ENCODE assay signal across 19 cellular contexts in genomic region chr22:47780281-47780875, GRCh38.
A peak's percentile ranks its signal among the peaks of the same experiment; 100 is the strongest.
DNase-seq lines count a peak whose midpoint lies in the region; ATAC-seq and TF ChIP-seq lines count a peak whose summit lies in the region.
"Had no signal": no experiment of that assay in that cellular context is flagged by ENCODE, and none has a peak within 500 bp of the region (broad histone marks: within the 10 kb centered on the region; RNA-seq: fewer than 3 reads in every experiment).

No MANE protein-coding gene starts in this region.

- ATAC-seq in HG02852 (IDR thresholded peaks at IDR 0.05; ENCODE audit: unreplicated experiment) = no peak
- no peak for ATAC-seq in heart right ventricle
- ATAC-seq: GM23338, HCT116 had no signal

- no peaks in the 10 kb centered on the region for H3K36me3 ChIP-seq in WERI-Rb-1
- H3K36me3 ChIP-seq in heart right ventricle = no peaks in the 10 kb centered on the region
- H3K36me3 ChIP-seq: BE2C had no signal

- intact Hi-C loops in dorsolateral prefrontal cortex (cut with DNase I) = no loop called here
- intact Hi-C loops in posterior vena cava (cut with DNase I) = no loop called here
- intact Hi-C loops in heart right ventricle (cut with DNase I) = no loop called here

- no peak for DNase-seq in WERI-Rb-1
- no peak for DNase-seq in dorsolateral prefrontal cortex
- peak; percentile 28 for DNase-seq in islet precursor cell
- peak; percentile 43 for DNase-seq in posterior vena cava (ENCODE audit: low spot score)
- no peak for DNase-seq in D341Med (ENCODE audit: low spot score)
- DNase-seq in heart right ventricle = no peak
- DNase-seq: ACHN; BE2C; C1 segment of cervical spinal cord; Caco-2; CD4-positive, alpha-beta T cell; DMS153; DMS79; GF-D8; H7; HFFc6 had no signal

- H3K9me3 ChIP-seq in WERI-Rb-1 (ENCODE audit: severe bottlenecking) = peaks cover 4% of the 10 kb centered on the region
- peaks cover 0 to 10% (median 0%) of the 10 kb centered on the region in 11 donors for H3K9me3 ChIP-seq in heart right ventricle
- H3K9me3 ChIP-seq: Caco-2 had no signal

- H3K27me3 ChIP-seq in WERI-Rb-1 (ENCODE audit: insufficient read depth, low read depth, severe bottlenecking) (no peaks in the 10 kb centered on the region), dorsolateral prefrontal cortex (peaks cover 0 to 7% (median 0%) of the 10 kb centered on the region in 45 donors), heart right ventricle (peaks cover 0 to 35% (median 16%) of the 10 kb centered on the region in 7 donors)
- H3K27me3 ChIP-seq: BE2C had no signal

- no peaks in the 10 kb centered on the region for H3K4me1 ChIP-seq in heart right ventricle
- H3K4me1 ChIP-seq: BE2C, Caco-2 had no signal

- peak overlapping the region; percentile 96 for H3K27ac ChIP-seq in WERI-Rb-1
- peak overlapping the region in 43 of 59 donors; percentile 16 to 91 (median 72) for H3K27ac ChIP-seq in dorsolateral prefrontal cortex
- no peak overlapping the region for H3K27ac ChIP-seq in heart right ventricle

- H3K4me3 ChIP-seq in WERI-Rb-1 (ENCODE audit: low read depth, low read length) = no peak overlapping the region
- H3K4me3 ChIP-seq in dorsolateral prefrontal cortex = no peak overlapping the region
- H3K4me3 ChIP-seq in heart right ventricle = no peak overlapping the region
- H3K4me3 ChIP-seq: GM23338 had no signal

- 84 to 89% methylated on average over 14 of the region's 14 CpGs for WGBS in heart right ventricle, 2 donors

- no peak for TF ChIP-seq CTCF in WERI-Rb-1 (IDR thresholded peaks at IDR 0.05; ENCODE audit: low read depth, low read length)
- TF ChIP-seq CTCF in dorsolateral prefrontal cortex (IDR thresholded peaks at IDR 0.05 in 54 of 56, conservative IDR thresholded peaks at IDR 0.05 in 2 of 56; ENCODE audit: low read depth in 1 of 56, partially characterized antibody in 56 of 56) = no peak
- no peak for TF ChIP-seq CTCF in heart right ventricle (IDR thresholded peaks at IDR 0.05)

Comparison
In these comparisons a context has a peak if more than half of its experiments do, and no peak if none do; other contexts are left out.
1. DNase-seq: peak in islet precursor cell (single experiment) and posterior vena cava (single experiment); none in WERI-Rb-1 (single experiment), dorsolateral prefrontal cortex (0 of 10), D341Med (single experiment) and heart right ventricle (0 of 2).
2. H3K27ac ChIP-seq: peak in WERI-Rb-1 (single experiment) and dorsolateral prefrontal cortex (43 of 59); none in heart right ventricle (0 of 10).